8 cellular contexts compared by ENCODE assay signal in genomic region chr11:126355324-126355925, GRCh38. TPM values are rescaled to one million over a fixed set of nuclear protein-coding genes. Genes with fewer than 3 reads are reported as not detected.
A peak's percentile ranks its signal among the peaks of the same experiment; 100 is the strongest.
DNase-seq lines count a peak whose midpoint lies in the region; ATAC-seq and TF ChIP-seq lines count a peak whose summit lies in the region.

A gene with protein sequence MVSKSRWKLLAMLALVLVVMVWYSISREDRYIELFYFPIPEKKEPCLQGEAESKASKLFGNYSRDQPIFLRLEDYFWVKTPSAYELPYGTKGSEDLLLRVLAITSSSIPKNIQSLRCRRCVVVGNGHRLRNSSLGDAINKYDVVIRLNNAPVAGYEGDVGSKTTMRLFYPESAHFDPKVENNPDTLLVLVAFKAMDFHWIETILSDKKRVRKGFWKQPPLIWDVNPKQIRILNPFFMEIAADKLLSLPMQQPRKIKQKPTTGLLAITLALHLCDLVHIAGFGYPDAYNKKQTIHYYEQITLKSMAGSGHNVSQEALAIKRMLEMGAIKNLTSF (plus strand): TSS chr11:126355686. CDS start chr11:126406156, 50,470 bp downstream.

- H3K9me3 ChIP-seq in CD8-positive, alpha-beta T cell (ENCODE audit: low read length) = no peaks in the 10 kb centered on the region
- H3K9me3 ChIP-seq in Peyer's patch (no peaks in the 10 kb centered on the region), neural progenitor cell (ENCODE audit: low read depth) (no peaks in the 10 kb centered on the region), stomach smooth muscle (ENCODE audit: control insufficient read depth in 2 of 2, low read length in 2 of 2) (no peaks in the 10 kb centered on the region)

- peak within 1 kb of the TSS; percentile 64 for H3K27ac Mint-ChIP-seq in CD8-positive, alpha-beta T cell
- peak within 1 kb of the TSS; percentile 98 for H3K27ac Mint-ChIP-seq in neural progenitor cell

- ATAC-seq in CD8-positive, alpha-beta T cell = peak; percentile 78
- ATAC-seq in GM19395 (IDR thresholded peaks at IDR 0.05; ENCODE audit: unreplicated experiment) (peak; percentile 67), HG03565 (IDR thresholded peaks at IDR 0.05; ENCODE audit: unreplicated experiment) (peak; percentile 42)

- H3K36me3 ChIP-seq in CD8-positive, alpha-beta T cell (ENCODE audit: insufficient read depth, low read length) = no peaks in the 10 kb centered on the region
- no peaks in the 10 kb centered on the region for H3K36me3 ChIP-seq in Peyer's patch
- no peaks in the 10 kb centered on the region for H3K36me3 ChIP-seq in neural progenitor cell
- H3K36me3 ChIP-seq in stomach smooth muscle (ENCODE audit: control insufficient read depth in 2 of 2, insufficient read depth in 2 of 2, low read length in 2 of 2) = no peaks in the 10 kb centered on the region

- H3K4me3 ChIP-seq in CD8-positive, alpha-beta T cell (ENCODE audit: low read depth, low read length) = peak within 1 kb of the TSS; percentile 74
- H3K4me3 ChIP-seq in Peyer's patch = peak within 1 kb of the TSS; percentile 54 to 75 (median 61)
- H3K4me3 ChIP-seq in fibroblast of villous mesenchyme (ENCODE audit: low read depth, low read length) = peak within 1 kb of the TSS; percentile 79
- peak within 1 kb of the TSS; percentile 94 for H3K4me3 ChIP-seq in neural progenitor cell
- peak within 1 kb of the TSS; percentile 83 to 89 for H3K4me3 ChIP-seq in stomach smooth muscle (ENCODE audit: low read length in 2 of 2)

- peaks cover 16% of the 10 kb centered on the region for H3K4me1 ChIP-seq in CD8-positive, alpha-beta T cell (ENCODE audit: insufficient read depth, low read length)
- H3K4me1 ChIP-seq in Peyer's patch (peaks cover 0 to 53% (median 0%) of the 10 kb centered on the region in 4 donors), neural progenitor cell (peaks cover 32% of the 10 kb centered on the region), stomach smooth muscle (ENCODE audit: control insufficient read depth, insufficient read depth, low read length) (peaks cover 65% of the 10 kb centered on the region)

- POLR2A ChIA-PET in CD8-positive, alpha-beta T cell (lab: Charles Lee) = interaction anchor here (1.3 kb wide), 2 partner anchors 25 to 36 kb away, joined by 3 read pairs; no protein-coding TSS in a partner anchor

- H3K4me3 Mint-ChIP-seq in CD8-positive, alpha-beta T cell = peak within 1 kb of the TSS; percentile 87
- H3K4me3 Mint-ChIP-seq in neural progenitor cell = peak within 1 kb of the TSS; percentile 96

- peak in 6 of 7 experiments; percentile 47 to 73 (median 56) for DNase-seq in CD8-positive, alpha-beta T cell
- peak; percentile 33 to 78 (median 71) for DNase-seq in Peyer's patch
- peak; percentile 51 for DNase-seq in activated effector memory CD4-positive, alpha-beta T cell treated with Interleukin-2 at 50 U/mL for 16 hours
- peak; percentile 77 for DNase-seq in fibroblast of villous mesenchyme (ENCODE audit: low read depth)
- DNase-seq in neural progenitor cell (ENCODE audit: low spot score) = peak; percentile 96

- intact Hi-C loops in CD8-positive, alpha-beta T cell (cut with DNase I, micrococcal nuclease) = loop anchor here in 1 of 2 experiments (5.0 kb wide), 1 partner anchor 43 kb away; no protein-coding TSS in a partner anchor

- peak within 1 kb of the TSS; percentile 72 for H3K9ac ChIP-seq in neural progenitor cell
- peak within 1 kb of the TSS; percentile 70 to 80 for H3K9ac ChIP-seq in stomach smooth muscle (ENCODE audit: low read length in 2 of 2)

- peaks cover 25% of the 10 kb centered on the region for H3K4me1 Mint-ChIP-seq in CD8-positive, alpha-beta T cell (ENCODE audit: low read depth)
- peaks cover 47% of the 10 kb centered on the region for H3K4me1 Mint-ChIP-seq in neural progenitor cell

- TF ChIP-seq CTCF in CD8-positive, alpha-beta T cell (IDR thresholded peaks at IDR 0.05) = no peak
- TF ChIP-seq CTCF in Peyer's patch (IDR thresholded peaks at IDR 0.05) (no peak), fibroblast of villous mesenchyme (IDR thresholded peaks at IDR 0.05; ENCODE audit: insufficient read depth, low read depth, low read length) (no peak), neural progenitor cell (IDR thresholded peaks at IDR 0.05) (no peak)

- H4K20me1 ChIP-seq in neural progenitor cell (ENCODE audit: low read depth) = peaks cover 47% of the 10 kb centered on the region

- H3K9me3 Mint-ChIP-seq in CD8-positive, alpha-beta T cell = no peaks in the 10 kb centered on the region
- no peaks in the 10 kb centered on the region for H3K9me3 Mint-ChIP-seq in neural progenitor cell

- no peaks in the 10 kb centered on the region for H3F3A ChIP-seq in neural progenitor cell (ENCODE audit: low read depth)

- CTCF ChIA-PET in CD8-positive, alpha-beta T cell (lab: Charles Lee) = interaction anchor here (1.0 to 1.5 kb wide), 2 partner anchors 37 to 43 kb away, joined by 3 read pairs; no protein-coding TSS in a partner anchor

- H3K27me3 ChIP-seq in CD8-positive, alpha-beta T cell (ENCODE audit: insufficient read depth, low read length) = no peaks in the 10 kb centered on the region
- H3K27me3 ChIP-seq in Peyer's patch (no peaks in the 10 kb centered on the region), neural progenitor cell (no peaks in the 10 kb centered on the region), stomach smooth muscle (ENCODE audit: control insufficient read depth in 1 of 2, insufficient read depth in 2 of 2, low read length in 2 of 2) (no peaks in the 10 kb centered on the region)

- peaks cover 2% of the 10 kb centered on the region for H3K36me3 Mint-ChIP-seq in CD8-positive, alpha-beta T cell
- H3K36me3 Mint-ChIP-seq in neural progenitor cell = peaks cover 5% of the 10 kb centered on the region

- H2AFZ ChIP-seq in neural progenitor cell (replicated peaks) = peak within 1 kb of the TSS; percentile 71

- peak within 1 kb of the TSS; percentile 86 for H3K4me2 ChIP-seq in neural progenitor cell

- peak within 1 kb of the TSS; percentile 37 for H3K27ac ChIP-seq in CD8-positive, alpha-beta T cell (ENCODE audit: low read depth, low read length)
- peak within 1 kb of the TSS; percentile 63 to 85 (median 76) for H3K27ac ChIP-seq in Peyer's patch
- no peak within 1 kb of the TSS for H3K27ac ChIP-seq in neural progenitor cell
- H3K27ac ChIP-seq in stomach smooth muscle (ENCODE audit: low read length) = peak within 1 kb of the TSS; percentile 46

- H3K79me2 ChIP-seq in neural progenitor cell (ENCODE audit: low read depth) = peaks cover 67% of the 10 kb centered on the region

- no peak for TF ChIP-seq POLR2A in Peyer's patch (IDR thresholded peaks at IDR 0.05)

- H3K27me3 Mint-ChIP-seq in CD8-positive, alpha-beta T cell (ENCODE audit: low read depth) = no peaks in the 10 kb centered on the region
- peaks cover 7% of the 10 kb centered on the region for H3K27me3 Mint-ChIP-seq in neural progenitor cell (ENCODE audit: insufficient read depth, low read depth)

RNA-seq across cellular contexts. Expression of the gene that starts here (rescaled TPM):
- total RNA-seq in CD8-positive, alpha-beta T cell = 1 to 10 TPM; 2.8 to 3.7 TPM
- total RNA-seq in Peyer's patch (10 to 100 TPM in 1 of 4 donors, 1 to 10 TPM in 3; 1.1 to 14.0 (median 8.6) TPM), fibroblast of villous mesenchyme (16.8 and 17.1 TPM in 2 replicates), neural progenitor cell (ENCODE audit: low replicate concordance) (13.0 and 17.9 TPM in 2 replicates)
